In the genomic region with DNA sequence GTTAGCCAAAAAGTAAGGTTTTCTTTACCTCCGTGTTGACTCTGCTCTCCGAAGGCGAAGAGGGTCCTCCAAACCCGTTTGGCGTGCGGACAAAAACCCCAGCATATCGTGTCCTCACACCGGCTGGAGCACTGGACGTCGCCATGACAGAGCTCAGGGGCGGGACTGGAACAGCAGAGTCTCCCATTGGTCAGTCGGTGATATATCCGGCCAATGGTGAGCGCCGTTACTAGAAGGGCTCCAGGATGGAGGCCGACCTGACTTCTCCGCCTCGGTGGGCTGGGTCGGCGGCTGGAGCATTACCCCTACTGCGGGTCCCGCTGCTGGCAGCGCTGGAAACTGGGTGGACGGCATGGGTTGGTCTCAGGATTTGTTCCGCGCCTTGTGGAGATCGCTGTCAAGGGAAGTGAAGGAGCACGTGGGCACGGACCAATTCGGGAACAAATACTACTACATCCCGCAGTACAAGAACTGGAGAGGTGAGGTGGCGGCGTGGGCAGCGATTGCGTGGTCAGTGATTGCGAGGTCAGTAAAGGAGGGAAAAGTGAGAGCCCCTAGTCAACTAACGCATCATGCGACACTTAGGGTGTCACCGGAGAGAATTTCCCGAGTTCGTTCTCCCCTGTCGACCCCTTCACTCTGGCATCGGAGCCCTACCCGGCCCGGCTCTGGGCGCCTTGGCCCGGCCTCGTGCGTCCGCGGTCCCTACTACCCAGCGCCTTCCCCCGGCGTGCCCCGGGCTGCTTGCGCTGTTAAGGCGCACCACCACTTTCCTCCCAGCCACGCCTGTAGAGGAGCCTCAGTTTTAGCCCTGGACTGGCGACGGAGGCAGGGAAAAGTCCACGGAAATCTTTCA, we compare ENCODE assay signal across 1 cellular context.
TF ChIP-seq lines count a peak whose summit lies in the region.

Gene ERCC8, minus strand, starts transcription at position 167 of the 856 bp plus-strand sequence. Its CDS starts 62 bp downstream, at position 105.
A gene with protein sequence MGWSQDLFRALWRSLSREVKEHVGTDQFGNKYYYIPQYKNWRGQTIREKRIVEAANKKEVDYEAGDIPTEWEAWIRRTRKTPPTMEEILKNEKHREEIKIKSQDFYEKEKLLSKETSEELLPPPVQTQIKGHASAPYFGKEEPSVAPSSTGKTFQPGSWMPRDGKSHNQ (plus strand): TSS at position 302 of the 856 bp plus-strand sequence. CDS start 51 bp downstream, at position 353.

TF ChIP-seq in GM12878, 131 proteins besides CTCF, POLR2A, EP300 and RAD21 (continued from another document):
- TF ChIP-seq HDGF (IDR thresholded peaks at IDR 0.05) (0 out of 2 replicates have a peak, but pooled peaks have one; percentile 57), HDAC2 (IDR thresholded peaks at IDR 0.05) (peak; percentile 37; the same call in 1 of the 2 replicates), YBX1 (IDR thresholded peaks at IDR 0.05) (no peak), SP1 (IDR thresholded peaks at IDR 0.05; ENCODE audit: low read depth, low read length) (peak; percentile 95), RUNX3 (IDR thresholded peaks at IDR 0.05; ENCODE audit: low read length) (peak; percentile 25; the same call in 1 of the 2 replicates), NFYA (IDR thresholded peaks at IDR 0.05; ENCODE audit: borderline replicate concordance, low read depth, low read length) (no peak), EGR1 (IDR thresholded peaks at IDR 0.05; ENCODE audit: borderline replicate concordance in 1 of 2, low read depth in 2 of 2, low read length in 2 of 2) (peak in 1 of 2 experiments; percentile 20; a peak in 1 of 3 replicates), CREB1 (IDR thresholded peaks at IDR 0.05; ENCODE audit: low read depth) (no peak), TCF12 (IDR thresholded peaks at IDR 0.05; ENCODE audit: low read depth, low read length) (no peak), PKNOX1 (IDR thresholded peaks at IDR 0.05) (peak; percentile 33; the same call in 1 of the 2 replicates), RELA (IDR thresholded peaks at IDR 0.05; ENCODE audit: borderline replicate concordance, partially characterized antibody) (peak; percentile 27), RB1 (IDR thresholded peaks at IDR 0.05; ENCODE audit: borderline replicate concordance) (no peak), MEF2B (IDR thresholded peaks at IDR 0.05; ENCODE audit: partially characterized antibody, poor library complexity, severe bottlenecking) (peak; percentile 26), ESRRA (IDR thresholded peaks at IDR 0.05; ENCODE audit: low read length) (no peak), GATAD2B (conservative IDR thresholded peaks at IDR 0.05; ENCODE audit: low read depth) (peak; percentile 53; the same call in 1 of the 2 replicates), SMARCA5 (IDR thresholded peaks at IDR 0.05) (0 out of 2 replicates have a peak, but pooled peaks have one; percentile 29), RAD51 (IDR thresholded peaks at IDR 0.05) (0 out of 2 replicates have a peak, but pooled peaks have one; percentile 32), POLR2AphosphoS5 (IDR thresholded peaks at IDR 0.05; ENCODE audit: low read length) (peak; percentile 78; the same call in 1 of the 2 replicates)
- TF ChIP-seq, protein P1, sequence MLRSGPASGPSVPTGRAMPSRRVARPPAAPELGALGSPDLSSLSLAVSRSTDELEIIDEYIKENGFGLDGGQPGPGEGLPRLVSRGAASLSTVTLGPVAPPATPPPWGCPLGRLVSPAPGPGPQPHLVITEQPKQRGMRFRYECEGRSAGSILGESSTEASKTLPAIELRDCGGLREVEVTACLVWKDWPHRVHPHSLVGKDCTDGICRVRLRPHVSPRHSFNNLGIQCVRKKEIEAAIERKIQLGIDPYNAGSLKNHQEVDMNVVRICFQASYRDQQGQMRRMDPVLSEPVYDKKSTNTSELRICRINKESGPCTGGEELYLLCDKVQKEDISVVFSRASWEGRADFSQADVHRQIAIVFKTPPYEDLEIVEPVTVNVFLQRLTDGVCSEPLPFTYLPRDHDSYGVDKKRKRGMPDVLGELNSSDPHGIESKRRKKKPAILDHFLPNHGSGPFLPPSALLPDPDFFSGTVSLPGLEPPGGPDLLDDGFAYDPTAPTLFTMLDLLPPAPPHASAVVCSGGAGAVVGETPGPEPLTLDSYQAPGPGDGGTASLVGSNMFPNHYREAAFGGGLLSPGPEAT (IDR thresholded peaks at IDR 0.05; ENCODE audit: low read depth) = peak; percentile 98
TF ChIP-seq in GM12878: peak in this region for 36.
